2 cellular contexts compared by ENCODE assay signal in genomic region chr12:130873825-130874224, GRCh38.
TF ChIP-seq lines count a peak whose summit lies in the region.

No MANE protein-coding gene starts in this region.

TF ChIP-seq in SK-N-SH, 30 proteins besides CTCF, POLR2A, EP300 and RAD21 (continued from another document):
- TF ChIP-seq NRF1 (IDR thresholded peaks at IDR 0.05; ENCODE audit: low read depth, low read length), result no peak
- no peak for TF ChIP-seq MEF2A (IDR thresholded peaks at IDR 0.05; ENCODE audit: borderline replicate concordance, low read depth)
- no peak for TF ChIP-seq SMC3 (IDR thresholded peaks at IDR 0.05; ENCODE audit: low read depth, low read length)
- no peak for TF ChIP-seq GABPA (IDR thresholded peaks at IDR 0.05; ENCODE audit: low read depth)
- TF ChIP-seq ELF1 (IDR thresholded peaks at IDR 0.05), result no peak
- no peak for TF ChIP-seq TCF12 (IDR thresholded peaks at IDR 0.05)
- no peak for TF ChIP-seq ZBTB33 (IDR thresholded peaks at IDR 0.05; ENCODE audit: borderline replicate concordance, low read depth)
- no peak for TF ChIP-seq FOSL2 (IDR thresholded peaks at IDR 0.05; ENCODE audit: borderline replicate concordance, low read depth)
- no peak for TF ChIP-seq POLR2AphosphoS5 (IDR thresholded peaks at IDR 0.05; ENCODE audit: low read depth, low read length)
- no peak for TF ChIP-seq USF1 (IDR thresholded peaks at IDR 0.05; ENCODE audit: borderline replicate concordance, low read depth)
TF ChIP-seq in SK-N-SH: peak in this region for 0.

TF ChIP-seq in SK-N-SH treated with all-trans-retinoic acid at 6 μM for 48 hours, 23 proteins besides CTCF, POLR2A, EP300 and RAD21 (continued from another document):
- TF ChIP-seq TSHZ2 (CRISPR knock-in tag; IDR thresholded peaks at IDR 0.05), result no peak
- TF ChIP-seq OSR1 (CRISPR knock-in tag; IDR thresholded peaks at IDR 0.05), result no peak
TF ChIP-seq in SK-N-SH treated with all-trans-retinoic acid at 6 μM for 48 hours: peak in this region for 0.
